In the genomic region with DNA sequence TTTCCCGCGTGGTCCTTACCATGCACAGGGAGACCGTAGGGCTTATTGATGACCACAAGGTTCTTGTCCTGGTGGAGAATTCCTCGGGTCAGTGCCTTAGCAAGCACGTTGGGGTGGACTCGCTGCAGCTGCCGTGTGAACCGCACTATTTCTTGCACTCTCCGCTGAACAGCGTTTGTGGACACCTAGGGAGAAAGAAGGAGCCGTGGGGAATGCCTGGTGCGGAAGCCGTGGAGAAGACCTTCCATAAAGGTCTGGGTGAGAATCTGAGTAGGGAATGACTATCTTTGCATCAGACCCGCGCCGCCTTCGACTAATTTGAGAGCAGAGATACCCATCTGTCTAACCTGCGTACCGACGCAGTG, we compare ENCODE assay signal across 8 cellular contexts. TPM values are rescaled to one million over a fixed set of nuclear protein-coding genes. Genes with fewer than 3 reads are reported as not detected.
A peak's percentile ranks its signal among the peaks of the same experiment; 100 is the strongest.
DNase-seq lines count a peak whose midpoint lies in the region; ATAC-seq, FAIRE-seq and TF ChIP-seq lines count a peak whose summit lies in the region.

No MANE protein-coding gene starts in this region.

- peaks cover 38% of the 10 kb centered on the region for H3K36me3 Mint-ChIP-seq in stimulated activated naive CD8-positive, alpha-beta T cell treated with anti-CD3 and anti-CD28 coated beads, Interleukin-15, Interleukin-2, amounts not matched to agents 100 ng/mL and 50 ng/mL, for 24 hours (ENCODE audit: low read depth)

- peak overlapping the region in 2 of 4 donors; percentile 59 to 72 for H3K27ac ChIP-seq in body of pancreas
- H3K27ac ChIP-seq in mesenchymal stem cell (ENCODE audit: low read length, poor library complexity, severe bottlenecking) = no peak overlapping the region
- no peak overlapping the region for H3K27ac ChIP-seq in aorta (ENCODE audit: low read depth in 1 of 2, low read length in 2 of 2)

- 2 to 3% methylated on average over 9 to 20 of the region's 20 CpGs for WGBS in body of pancreas, 2 donors
- 4% methylated on average over 20 of the region's 20 CpGs for WGBS in mesenchymal stem cell
- WGBS in aorta, 2 donors = 3 to 4% methylated on average over 20 of the region's 20 CpGs

- no peaks in the 10 kb centered on the region for H3K9me3 Mint-ChIP-seq in stimulated activated naive CD8-positive, alpha-beta T cell treated with anti-CD3 and anti-CD28 coated beads, Interleukin-15, Interleukin-2, amounts not matched to agents 100 ng/mL and 50 ng/mL, for 24 hours

- no peak for ATAC-seq in stimulated activated naive CD8-positive, alpha-beta T cell treated with anti-CD3 and anti-CD28 coated beads, Interleukin-15, Interleukin-2, amounts not matched to agents 100 U/mL and 50 U/mL, for 24 hours
- ATAC-seq in body of pancreas (no peak), aorta (ENCODE audit: low FRiP score) (no peak), HG03565 (IDR thresholded peaks at IDR 0.05; ENCODE audit: unreplicated experiment) (no peak)

- H4K91ac ChIP-seq in mesenchymal stem cell (ENCODE audit: low read length) = no peak overlapping the region

- H2BK5ac ChIP-seq in mesenchymal stem cell (ENCODE audit: low read depth, low read length, poor library complexity, severe bottlenecking) = no peak overlapping the region

- H2BK15ac ChIP-seq in mesenchymal stem cell (ENCODE audit: low read depth, poor library complexity, severe bottlenecking) = no peak overlapping the region

- TF ChIP-seq CTCF in body of pancreas (IDR thresholded peaks at IDR 0.05) = no peak

- peaks cover 56% of the 10 kb centered on the region for H3K4me1 Mint-ChIP-seq in stimulated activated naive CD8-positive, alpha-beta T cell treated with anti-CD3 and anti-CD28 coated beads, Interleukin-15, Interleukin-2, amounts not matched to agents 100 ng/mL and 50 ng/mL, for 24 hours (ENCODE audit: low read depth)

- no peak overlapping the region for H2BK120ac ChIP-seq in mesenchymal stem cell (ENCODE audit: low read depth, low read length)

- H3K9me3 ChIP-seq in body of pancreas (no peaks in the 10 kb centered on the region), mesenchymal stem cell (ENCODE audit: control insufficient read depth, low read length) (no peaks in the 10 kb centered on the region), aorta (ENCODE audit: control insufficient read depth, low read length) (no peaks in the 10 kb centered on the region)

- no peak for TF ChIP-seq POLR2A in body of pancreas (IDR thresholded peaks at IDR 0.05)

- H3K4me1 ChIP-seq in body of pancreas (peaks cover 32% of the 10 kb centered on the region), mesenchymal stem cell (ENCODE audit: control insufficient read depth, insufficient read depth, low read depth, low read length) (peaks cover 3% of the 10 kb centered on the region), aorta (ENCODE audit: control insufficient read depth in 1 of 2, insufficient read depth in 2 of 2, low read length in 2 of 2) (peaks cover 0 to 6% of the 10 kb centered on the region in 2 donors)

- no peak overlapping the region for H2BK12ac ChIP-seq in mesenchymal stem cell (ENCODE audit: low read length in 2 of 2)

- no peak for FAIRE-seq in urothelium cell line (lab: Jason Lieb, UNC)

- peak overlapping the region in 1 of 2 experiments; percentile 90 for H3K23ac ChIP-seq in mesenchymal stem cell (ENCODE audit: low read length in 2 of 2)

- peak overlapping the region; percentile 79 for H3K4me2 ChIP-seq in mesenchymal stem cell (ENCODE audit: low read length, poor library complexity, severe bottlenecking)

- peak overlapping the region; percentile 80 for H2AFZ ChIP-seq in mesenchymal stem cell (ENCODE audit: low read depth, low read length)

- H3K36me3 ChIP-seq in body of pancreas (replicated peaks in 1 of 2; ENCODE audit: insufficient read depth in 1 of 2, low read depth in 2 of 2) (peaks cover 0 to 8% of the 10 kb centered on the region in 2 donors), mesenchymal stem cell (ENCODE audit: control insufficient read depth in 1 of 2, insufficient read depth in 2 of 2, low read depth in 1 of 2, low read length in 2 of 2) (peaks cover 11 to 40% of the 10 kb centered on the region in 2 experiments), aorta (ENCODE audit: control insufficient read depth in 1 of 2, insufficient read depth in 2 of 2, low read length in 1 of 2) (no peaks in the 10 kb centered on the region)

- peak overlapping the region; percentile 70 for H4K8ac ChIP-seq in mesenchymal stem cell (ENCODE audit: low read length)

- no peak for DNase-seq in stimulated activated naive CD8-positive, alpha-beta T cell treated with anti-CD3 and anti-CD28 coated beads, Interleukin-15, Interleukin-2, amounts not matched to agents 100 U/mL and 50 U/mL, for 24 hours
- DNase-seq in body of pancreas = no peak
- no peak for DNase-seq in mesenchymal stem cell
- DNase-seq in aorta = no peak
- DNase-seq in urothelium cell line (ENCODE audit: low spot score) = no peak
- DNase-seq in pons (ENCODE audit: low spot score) = no peak

- H3K27ac Mint-ChIP-seq in stimulated activated naive CD8-positive, alpha-beta T cell treated with anti-CD3 and anti-CD28 coated beads, Interleukin-15, Interleukin-2, amounts not matched to agents 100 ng/mL and 50 ng/mL, for 24 hours = peak overlapping the region; percentile 94

- H2AK5ac ChIP-seq in mesenchymal stem cell (ENCODE audit: low read length, severe bottlenecking) = no peak overlapping the region

- H3K27me3 ChIP-seq in body of pancreas = no peaks in the 10 kb centered on the region
- H3K27me3 ChIP-seq in mesenchymal stem cell (ENCODE audit: control insufficient read depth in 1 of 2, insufficient read depth in 1 of 2, low read length in 2 of 2) = no peaks in the 10 kb centered on the region
- no peaks in the 10 kb centered on the region for H3K27me3 ChIP-seq in aorta (ENCODE audit: control insufficient read depth in 1 of 2, insufficient read depth in 2 of 2, low read length in 1 of 2)

- H3K79me1 ChIP-seq in mesenchymal stem cell (replicated peaks; ENCODE audit: low read length, poor library complexity, severe bottlenecking) = peaks cover 24% of the 10 kb centered on the region

- intact Hi-C loops in body of pancreas (cut with DNase I) (no loop called here), aorta (cut with DNase I) (loop anchor here in 1 of 2 donors (2.0 to 10.0 kb wide), 3 partner anchors 56 to 616 kb away; partner anchors contain the start of genes CDON, FOXRED1, SRPRA and STT3A)

- H3K18ac ChIP-seq in mesenchymal stem cell (ENCODE audit: low read depth in 1 of 2, low read length in 2 of 2) = peak overlapping the region in 1 of 2 experiments; percentile 46

- H3K14ac ChIP-seq in mesenchymal stem cell (ENCODE audit: low read length in 2 of 2) = peak overlapping the region in 1 of 2 experiments; percentile 90

- H3K27me3 Mint-ChIP-seq in stimulated activated naive CD8-positive, alpha-beta T cell treated with anti-CD3 and anti-CD28 coated beads, Interleukin-15, Interleukin-2, amounts not matched to agents 100 ng/mL and 50 ng/mL, for 24 hours = no peaks in the 10 kb centered on the region

- peak overlapping the region; percentile 90 to 93 for H3K4me3 ChIP-seq in body of pancreas
- peak overlapping the region; percentile 82 to 96 for H3K4me3 ChIP-seq in mesenchymal stem cell (ENCODE audit: insufficient read depth in 1 of 2, low read depth in 1 of 2, low read length in 2 of 2)
- peak overlapping the region; percentile 73 to 75 for H3K4me3 ChIP-seq in aorta (ENCODE audit: low read length in 2 of 2)

- H3K4ac ChIP-seq in mesenchymal stem cell (ENCODE audit: low read depth in 1 of 2, low read length in 2 of 2) = no peak overlapping the region

- peak overlapping the region; percentile 94 for H3K4me3 Mint-ChIP-seq in stimulated activated naive CD8-positive, alpha-beta T cell treated with anti-CD3 and anti-CD28 coated beads, Interleukin-15, Interleukin-2, amounts not matched to agents 100 ng/mL and 50 ng/mL, for 24 hours

- H3K9ac ChIP-seq in mesenchymal stem cell (ENCODE audit: low read length) = peak overlapping the region; percentile 95

RNA-seq across cellular contexts. Expression of gene RPUSD4, which starts 0.6 kb away (rescaled TPM):
- total RNA-seq in body of pancreas = 10 to 100 TPM; 25.4 to 41.2 TPM
- polyA plus RNA-seq in mesenchymal stem cell (2013, experiment 1 of 2) = 11.2 TPM
- 11.4 TPM for polyA plus RNA-seq in mesenchymal stem cell (2013, experiment 2 of 2)
- total RNA-seq in aorta = 10 to 100 TPM; 18.1 to 24.0 TPM
- polyA plus RNA-seq in aorta = 10 to 100 TPM; 14.5 to 23.5 TPM

RNA-seq across cellular contexts. Expression of gene FAM118B, which starts 0.7 kb away (rescaled TPM):
- 10 to 100 TPM in 1 of 2 donors, 1 to 10 TPM in 1; 6.7 to 36.9 TPM for total RNA-seq in body of pancreas
- 19.9 TPM for polyA plus RNA-seq in mesenchymal stem cell (2013, experiment 1 of 2)
- 20.4 TPM for polyA plus RNA-seq in mesenchymal stem cell (2013, experiment 2 of 2)
- total RNA-seq in aorta = 10 to 100 TPM; 14.1 to 21.9 TPM
- 10 to 100 TPM; 11.9 to 19.0 TPM for polyA plus RNA-seq in aorta

RNA-seq across cellular contexts. Expression of gene SRPRA, which starts 57.8 kb away (rescaled TPM):
- total RNA-seq in body of pancreas (100 to 1,000 TPM; 120 to 191 TPM), aorta (100 to 1,000 TPM; 103 to 104 TPM)
- polyA plus RNA-seq in mesenchymal stem cell (2013, experiment 1 of 2) = 68.9 TPM
- 68.3 TPM for polyA plus RNA-seq in mesenchymal stem cell (2013, experiment 2 of 2)
- polyA plus RNA-seq in aorta = 10 to 100 TPM; 29.4 to 74.7 TPM

RNA-seq across cellular contexts. Expression of gene FOXRED1, which starts 58.1 kb away (rescaled TPM):
- total RNA-seq in body of pancreas (10 to 100 TPM in 1 of 2 donors, 1 to 10 TPM in 1; 9.3 to 19.1 TPM), aorta (10 to 100 TPM; 19.9 to 25.4 TPM)
- 8.0 TPM for polyA plus RNA-seq in mesenchymal stem cell (2013, experiment 1 of 2)
- 7.7 TPM for polyA plus RNA-seq in mesenchymal stem cell (2013, experiment 2 of 2)
- 10 to 100 TPM in 1 of 2 donors, 1 to 10 TPM in 1; 9.6 to 26.5 TPM for polyA plus RNA-seq in aorta
